ENCODE assay signal across 10 cellular contexts in genomic region chr2:241611062-241611461, GRCh38. TPM values are rescaled to one million over a fixed set of nuclear protein-coding genes. Genes with fewer than 3 reads are reported as not detected.
DNase-seq lines count a peak whose midpoint lies in the region; ATAC-seq and TF ChIP-seq lines count a peak whose summit lies in the region.
"Had no signal": no experiment of that assay in that cellular context is flagged by ENCODE, and none has a peak within 500 bp of the region (broad histone marks: within the 10 kb centered on the region; RNA-seq: fewer than 3 reads in every experiment).

No MANE protein-coding gene starts in this region.

- intact Hi-C loops in Right ventricle myocardium inferior (cut with DNase I): loop anchor here (5.0 to 10.0 kb wide), 2 partner anchors 104 to 506 kb away; partner anchors contain the start of genes MTERF4 and STK25

- H3K4me1 ChIP-seq in skeletal muscle tissue (ENCODE audit: control insufficient read depth in 3 of 3, insufficient read depth in 3 of 3, low read length in 3 of 3) (peaks cover 12 to 34% (median 13%) of the 10 kb centered on the region in 3 donors), Peyer's patch (peaks cover 0 to 38% (median 8%) of the 10 kb centered on the region in 4 donors)

- no peaks in the 10 kb centered on the region for H3K9me3 Mint-ChIP-seq in T-helper 1 cell treated with Interleukin-12 subunit alpha and Interleukin-12 subunit beta and Interleukin-4 antibody, amounts not matched to agents 30 μg/mL and 1 μg/mL, for 36 hours
- H3K9me3 Mint-ChIP-seq in WTC11 (no peaks in the 10 kb centered on the region), immature natural killer cell (no peaks in the 10 kb centered on the region)

- no peak overlapping the region for H3K9ac ChIP-seq in skeletal muscle tissue (ENCODE audit: low read depth in 1 of 3, low read length in 3 of 3)

- no peak for TF ChIP-seq CTCF in WTC11 (IDR thresholded peaks at IDR 0.05)
- no peak for TF ChIP-seq CTCF in Peyer's patch (IDR thresholded peaks at IDR 0.05)

- H3K4me3 ChIP-seq in skeletal muscle tissue (ENCODE audit: low read length in 3 of 3): no peak overlapping the region
- H3K4me3 ChIP-seq in Peyer's patch: peak overlapping the region in 1 of 4 donors; percentile 61

- H3K36me3 ChIP-seq in skeletal muscle tissue (ENCODE audit: control insufficient read depth in 3 of 3, insufficient read depth in 3 of 3, low read length in 3 of 3): peaks cover 0 to 7% (median 2%) of the 10 kb centered on the region in 3 donors
- H3K36me3 ChIP-seq in Peyer's patch: peaks cover 0 to 12% (median 0%) of the 10 kb centered on the region in 3 donors

- peak overlapping the region; percentile 16 for H3K4me3 Mint-ChIP-seq in T-helper 1 cell treated with Interleukin-12 subunit alpha and Interleukin-12 subunit beta and Interleukin-4 antibody, amounts not matched to agents 30 μg/mL and 1 μg/mL, for 36 hours
- H3K4me3 Mint-ChIP-seq in WTC11 (peak overlapping the region; percentile 81), immature natural killer cell (peak overlapping the region; percentile 46 to 71 (median 56))

- TF ChIP-seq POLR2A in Peyer's patch (IDR thresholded peaks at IDR 0.05): no peak

- H3K27me3 ChIP-seq in skeletal muscle tissue (ENCODE audit: control insufficient read depth in 3 of 3, insufficient read depth in 3 of 3, low read length in 3 of 3): no peaks in the 10 kb centered on the region
- H3K27me3 ChIP-seq in Peyer's patch: no peaks in the 10 kb centered on the region

- H3K27ac ChIP-seq in skeletal muscle tissue (ENCODE audit: low read depth, low read length): peak overlapping the region; percentile 71
- H3K27ac ChIP-seq in Peyer's patch: no peak overlapping the region
- H3K27ac ChIP-seq: 22Rv1 had no signal

- no peak overlapping the region for H3K27ac Mint-ChIP-seq in T-helper 1 cell treated with Interleukin-12 subunit alpha and Interleukin-12 subunit beta and Interleukin-4 antibody, amounts not matched to agents 30 μg/mL and 1 μg/mL, for 36 hours
- H3K27ac Mint-ChIP-seq in WTC11 (peak overlapping the region; percentile 94; the same call in 1 of the 2 replicates), immature natural killer cell (peak overlapping the region in 4 of 6 donors; percentile 45 to 92 (median 66))

- no peaks in the 10 kb centered on the region for H3K9me3 ChIP-seq in skeletal muscle tissue (ENCODE audit: control insufficient read depth in 3 of 3, low read length in 3 of 3)
- H3K9me3 ChIP-seq in Peyer's patch: no peaks in the 10 kb centered on the region

- ATAC-seq in WTC11: no peak
- no peak for ATAC-seq in Right ventricle myocardium inferior

- POLR2A ChIA-PET in WTC11 (lab: Charles Lee): interaction anchor here (1.4 kb wide), 1 partner anchor 52 kb away, joined by 6 read pairs; the partner anchor contains the start of gene BOK

- H3K4me1 Mint-ChIP-seq in T-helper 1 cell treated with Interleukin-12 subunit alpha and Interleukin-12 subunit beta and Interleukin-4 antibody, amounts not matched to agents 30 μg/mL and 1 μg/mL, for 36 hours (ENCODE audit: low read depth): peaks cover 20% of the 10 kb centered on the region
- H3K4me1 Mint-ChIP-seq in WTC11 (peaks cover 18% of the 10 kb centered on the region), immature natural killer cell (peaks cover 24 to 28% of the 10 kb centered on the region in 2 donors)

- H3K27me3 Mint-ChIP-seq in T-helper 1 cell treated with Interleukin-12 subunit alpha and Interleukin-12 subunit beta and Interleukin-4 antibody, amounts not matched to agents 30 μg/mL and 1 μg/mL, for 36 hours (ENCODE audit: low read depth): no peaks in the 10 kb centered on the region
- no peaks in the 10 kb centered on the region for H3K27me3 Mint-ChIP-seq in WTC11 (ENCODE audit: low read depth)
- H3K27me3 Mint-ChIP-seq in immature natural killer cell (ENCODE audit: low read depth in 3 of 3): peaks cover 0 to 10% (median 1%) of the 10 kb centered on the region in 3 donors

- CTCF ChIA-PET in WTC11 (lab: Charles Lee): interaction anchor here (1.2 to 1.3 kb wide), 2 partner anchors 105 to 225 kb away, joined by 3 to 5 read pairs; no protein-coding TSS in a partner anchor

- peaks cover 8% of the 10 kb centered on the region for H3K36me3 Mint-ChIP-seq in T-helper 1 cell treated with Interleukin-12 subunit alpha and Interleukin-12 subunit beta and Interleukin-4 antibody, amounts not matched to agents 30 μg/mL and 1 μg/mL, for 36 hours (ENCODE audit: low read depth)
- peaks cover 4% of the 10 kb centered on the region; the same call in 1 of the 2 replicates for H3K36me3 Mint-ChIP-seq in WTC11
- no peaks in the 10 kb centered on the region for H3K36me3 Mint-ChIP-seq in immature natural killer cell

- DNase-seq in T-helper 1 cell (no peak), WTC11 (ENCODE audit: low spot score) (no peak), immature natural killer cell (no peak), Peyer's patch (no peak), NCI-H146 treated with DMSO at 0.1 percent for 48 hours (lab: John Stamatoyannopoulos, UW; ENCODE audit: unreplicated experiment) (no peak), Right ventricle myocardium inferior (ENCODE audit: missing footprints) (no peak)
- DNase-seq: stimulated activated CD4-positive, alpha-beta T cell treated with anti-CD3 and anti-CD28 coated beads, Interleukin-4, amount 100 ng/mL, for 1 hour had no signal

TF ChIP-seq in WTC11, 78 proteins besides CTCF, POLR2A, EP300 and RAD21 (continues in another document):
- TF ChIP-seq ZNF317 (CRISPR knock-in tag; IDR thresholded peaks at IDR 0.05; ENCODE audit: borderline replicate concordance, low read depth) (no peak), MXD4 (CRISPR knock-in tag; IDR thresholded peaks at IDR 0.05; ENCODE audit: borderline replicate concordance) (no peak), ZBTB21 (CRISPR knock-in tag; IDR thresholded peaks at IDR 0.05; ENCODE audit: borderline replicate concordance) (no peak), IRF2 (CRISPR knock-in tag; IDR thresholded peaks at IDR 0.05; ENCODE audit: borderline replicate concordance, low read depth) (no peak), ZNF281 (CRISPR knock-in tag; IDR thresholded peaks at IDR 0.05) (no peak), ZSCAN18 (CRISPR knock-in tag; IDR thresholded peaks at IDR 0.05) (no peak), JUN (CRISPR knock-in tag; IDR thresholded peaks at IDR 0.05) (no peak), ATF1 (CRISPR knock-in tag; IDR thresholded peaks at IDR 0.05) (no peak), EMX1 (CRISPR knock-in tag; IDR thresholded peaks at IDR 0.05) (no peak), ZNF423 (CRISPR knock-in tag; IDR thresholded peaks at IDR 0.05) (no peak), SMAD4 (CRISPR knock-in tag; IDR thresholded peaks at IDR 0.05) (no peak), NR1H2 (CRISPR knock-in tag; IDR thresholded peaks at IDR 0.05) (no peak), ESRRA (CRISPR knock-in tag; IDR thresholded peaks at IDR 0.05; ENCODE audit: borderline replicate concordance) (no peak), CDX4 (CRISPR knock-in tag; IDR thresholded peaks at IDR 0.05; ENCODE audit: borderline replicate concordance) (no peak)

RNA-seq across cellular contexts. Expression of gene THAP4, which starts 25.9 kb away (rescaled TPM):
- total RNA-seq in WTC11 (2021) (72.6 to 88.6 TPM (median 78.0 TPM) in 3 replicates), skeletal muscle tissue (35.5 TPM), Peyer's patch (10 to 100 TPM; 46.4 to 90.0 (median 71.8) TPM), Right ventricle myocardium inferior (83.2 TPM)
- polyA plus RNA-seq in immature natural killer cell: 10 to 100 TPM; 20.0 to 39.5 (median 29.4) TPM

RNA-seq across cellular contexts. Expression of gene ATG4B, which starts 26.4 kb away (rescaled TPM):
- total RNA-seq in WTC11 (2021): 113 to 133 TPM (median 127 TPM) in 3 replicates
- 10 to 100 TPM; 70.5 to 78.9 (median 77.2) TPM for polyA plus RNA-seq in immature natural killer cell
- total RNA-seq in skeletal muscle tissue: 29.2 TPM
- total RNA-seq in Peyer's patch: 100 to 1,000 TPM; 133 to 272 (median 259) TPM
- total RNA-seq in Right ventricle myocardium inferior: 43.3 TPM

RNA-seq across cellular contexts. Expression of gene BOK, which starts 52.5 kb away (rescaled TPM):
- total RNA-seq in WTC11 (2021) (35.1 to 39.4 TPM (median 37.4 TPM) in 3 replicates), skeletal muscle tissue (25.1 TPM), Peyer's patch (10 to 100 TPM in 3 of 4 donors, 1 to 10 TPM in 1; 6.7 to 20.2 (median 15.5) TPM), Right ventricle myocardium inferior (4.5 TPM)
- polyA plus RNA-seq in immature natural killer cell: 10 to 100 TPM; 15.2 to 21.4 (median 17.2) TPM

Comparison
In these comparisons a context has a peak if more than half of its experiments do, and no peak if none do; other contexts are left out.
1. H3K4me3 Mint-ChIP-seq: peak in every context shown above with its lines; median percentile 81 in WTC11; 56 in immature natural killer cell; 16 in T-helper 1 cell treated with Interleukin-12 subunit alpha and Interleukin-12 subunit beta and Interleukin-4 antibody, amounts not matched to agents 30 μg/mL and 1 μg/mL, for 36 hours.